Comparison of ENCODE assay signal across 18 cellular contexts in the genomic region with DNA sequence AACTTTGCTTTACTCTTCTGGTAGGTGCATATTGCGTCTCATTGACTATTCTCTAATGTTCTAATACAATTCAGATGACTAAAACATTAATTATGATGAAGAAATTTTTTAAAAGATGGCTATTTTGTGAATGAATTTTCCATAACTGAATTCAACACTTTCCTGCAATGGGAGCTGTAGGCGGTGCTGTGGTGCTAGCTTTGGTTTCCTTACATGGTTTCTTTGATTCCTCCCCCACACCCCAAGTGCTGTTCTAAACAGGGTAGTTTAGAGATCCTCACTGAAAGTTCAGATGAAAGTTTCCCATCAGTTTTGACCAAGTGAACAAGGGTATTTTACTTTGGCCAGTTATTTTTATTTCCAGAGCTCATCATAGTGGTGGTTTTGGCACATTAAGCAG. TPM values are rescaled to one million over a fixed set of nuclear protein-coding genes. Genes with fewer than 3 reads are reported as not detected.
A peak's percentile ranks its signal among the peaks of the same experiment; 100 is the strongest.
DNase-seq lines count a peak whose midpoint lies in the region; ATAC-seq and TF ChIP-seq lines count a peak whose summit lies in the region.
"Had no signal": no experiment of that assay in that cellular context is flagged by ENCODE, and none has a peak within 500 bp of the region (broad histone marks: within the 10 kb centered on the region; RNA-seq: fewer than 3 reads in every experiment).

No MANE protein-coding gene starts in this region.

- POLR2A ChIA-PET in WTC11 (lab: Charles Lee) = interaction anchor here (0.6 kb wide), 1 partner anchor 8 kb away, joined by 4 read pairs; no protein-coding TSS in a partner anchor

- 0 out of 2 replicates have a peak, but pooled peaks cover 6% of the 10 kb centered on the region for H3K4me1 Mint-ChIP-seq in WTC11
- H3K4me1 Mint-ChIP-seq: mesothelial cell of epicardium had no signal

- H3K27ac Mint-ChIP-seq in WTC11 = no peak overlapping the region
- H3K27ac Mint-ChIP-seq: activated T-helper 1 cell treated with anti-CD3 and anti-CD28 coated beads, Interleukin-12 subunit alpha, Interleukin-12 subunit beta, Interleukin-2, Interleukin-4 antibody, amounts not matched to agents 30 ng/mL and 10 ng/mL and 1 ng/mL, durations not matched to agents 14 hours and 24 hours and 36 hours; CD8-positive, alpha-beta T cell; T-helper 1 cell treated with Interleukin-12 subunit alpha and Interleukin-12 subunit beta and Interleukin-4 antibody, amounts not matched to agents 30 μg/mL and 1 μg/mL, for 36 hours had no signal

- no peak overlapping the region for H3K4me3 Mint-ChIP-seq in WTC11
- H3K4me3 Mint-ChIP-seq: activated T-helper 1 cell treated with anti-CD3 and anti-CD28 coated beads, Interleukin-12 subunit alpha, Interleukin-12 subunit beta, Interleukin-2, Interleukin-4 antibody, amounts not matched to agents 30 ng/mL and 10 ng/mL and 1 ng/mL, durations not matched to agents 14 hours and 24 hours and 36 hours; CD8-positive, alpha-beta T cell; effector memory CD8-positive, alpha-beta T cell; mesothelial cell of epicardium; T-helper 1 cell treated with Interleukin-12 subunit alpha and Interleukin-12 subunit beta and Interleukin-4 antibody, amounts not matched to agents 30 μg/mL and 1 μg/mL, for 36 hours had no signal

- CTCF ChIA-PET in WTC11 (lab: Charles Lee) = no interaction called here

- H3K27me3 Mint-ChIP-seq in WTC11 (ENCODE audit: low read depth) = no peaks in the 10 kb centered on the region
- H3K27me3 Mint-ChIP-seq: effector memory CD8-positive, alpha-beta T cell had no signal

- intact Hi-C loops in Right ventricle myocardium superior (cut with DNase I) = no loop called here
- intact Hi-C loops in cardiac septum (cut with DNase I) = no loop called here
- intact Hi-C loops in left ventricle myocardium superior (cut with micrococcal nuclease) = no loop called here

- no peak for TF ChIP-seq CTCF in WTC11 (IDR thresholded peaks at IDR 0.05)

- H3K36me3 Mint-ChIP-seq in WTC11 = peaks cover 49% of the 10 kb centered on the region

- no peak for TF ChIP-seq POLR2A in erythroblast (IDR thresholded peaks at IDR 0.05; ENCODE audit: low read length)

- DNase-seq in Right ventricle myocardium superior (no peak), cardiac septum (ENCODE audit: low spot score) (no peak), amniotic epithelial cell (ENCODE audit: low read depth) (peak; percentile 62), left ventricle myocardium superior (no peak), NCI-H2029 treated with DMSO at 0.1 percent for 48 hours (lab: John Stamatoyannopoulos, UW) (no peak), activated gamma-delta T cell (lab: John Stamatoyannopoulos, UW) (no peak), erythroblast (lab: John Stamatoyannopoulos, UW) (no peak), WTC11 (ENCODE audit: low spot score) (no peak)
- DNase-seq: CD8-positive, alpha-beta T cell; effector memory CD8-positive, alpha-beta T cell; foreskin keratinocyte; hypothalamus; kidney glomerular epithelial cell; NCI-H2029; WERI-Rb-1 had no signal

- ATAC-seq in Right ventricle myocardium superior (ENCODE audit: poor library complexity) (peak; percentile 48), left ventricle myocardium superior (peak; percentile 63), WTC11 (no peak)
- ATAC-seq: CD8-positive, alpha-beta T cell; effector memory CD8-positive, alpha-beta T cell; foreskin keratinocyte had no signal

- H3K9me3 Mint-ChIP-seq in WTC11 = peaks cover 10% of the 10 kb centered on the region
- H3K9me3 Mint-ChIP-seq: activated T-helper 1 cell treated with anti-CD3 and anti-CD28 coated beads, Interleukin-12 subunit alpha, Interleukin-12 subunit beta, Interleukin-2, Interleukin-4 antibody, amounts not matched to agents 30 ng/mL and 10 ng/mL and 1 ng/mL, durations not matched to agents 14 hours and 24 hours and 36 hours; effector memory CD8-positive, alpha-beta T cell; T-helper 1 cell treated with Interleukin-12 subunit alpha and Interleukin-12 subunit beta and Interleukin-4 antibody, amounts not matched to agents 30 μg/mL and 1 μg/mL, for 36 hours had no signal

TF ChIP-seq in WTC11, 78 proteins besides CTCF, POLR2A, EP300 and RAD21:
- TF ChIP-seq JAZF1 (CRISPR knock-in tag; IDR thresholded peaks at IDR 0.05) = no peak
- TF ChIP-seq, protein P1, sequence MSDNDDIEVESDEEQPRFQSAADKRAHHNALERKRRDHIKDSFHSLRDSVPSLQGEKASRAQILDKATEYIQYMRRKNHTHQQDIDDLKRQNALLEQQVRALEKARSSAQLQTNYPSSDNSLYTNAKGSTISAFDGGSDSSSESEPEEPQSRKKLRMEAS (CRISPR knock-in tag; IDR thresholded peaks at IDR 0.05) = no peak
- TF ChIP-seq ZNF396 (CRISPR knock-in tag; IDR thresholded peaks at IDR 0.05; ENCODE audit: borderline replicate concordance) = no peak
- no peak for TF ChIP-seq NR3C1 (CRISPR knock-in tag; conservative IDR thresholded peaks at IDR 0.05; ENCODE audit: low read depth)
- TF ChIP-seq ZNF671 (CRISPR knock-in tag; IDR thresholded peaks at IDR 0.05) = no peak
- TF ChIP-seq ZNF219 (CRISPR knock-in tag; IDR thresholded peaks at IDR 0.05; ENCODE audit: borderline replicate concordance) = no peak
- no peak for TF ChIP-seq EMX1 (CRISPR knock-in tag; IDR thresholded peaks at IDR 0.05)
- TF ChIP-seq, protein P2, sequence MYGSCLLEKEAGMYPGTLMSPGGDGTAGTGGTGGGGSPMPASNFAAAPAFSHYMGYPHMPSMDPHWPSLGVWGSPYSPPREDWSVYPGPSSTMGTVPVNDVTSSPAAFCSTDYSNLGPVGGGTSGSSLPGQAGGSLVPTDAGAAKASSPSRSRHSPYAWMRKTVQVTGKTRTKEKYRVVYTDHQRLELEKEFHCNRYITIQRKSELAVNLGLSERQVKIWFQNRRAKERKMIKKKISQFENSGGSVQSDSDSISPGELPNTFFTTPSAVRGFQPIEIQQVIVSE (CRISPR knock-in tag; IDR thresholded peaks at IDR 0.05; ENCODE audit: borderline replicate concordance) = no peak
- TF ChIP-seq, protein P3, sequence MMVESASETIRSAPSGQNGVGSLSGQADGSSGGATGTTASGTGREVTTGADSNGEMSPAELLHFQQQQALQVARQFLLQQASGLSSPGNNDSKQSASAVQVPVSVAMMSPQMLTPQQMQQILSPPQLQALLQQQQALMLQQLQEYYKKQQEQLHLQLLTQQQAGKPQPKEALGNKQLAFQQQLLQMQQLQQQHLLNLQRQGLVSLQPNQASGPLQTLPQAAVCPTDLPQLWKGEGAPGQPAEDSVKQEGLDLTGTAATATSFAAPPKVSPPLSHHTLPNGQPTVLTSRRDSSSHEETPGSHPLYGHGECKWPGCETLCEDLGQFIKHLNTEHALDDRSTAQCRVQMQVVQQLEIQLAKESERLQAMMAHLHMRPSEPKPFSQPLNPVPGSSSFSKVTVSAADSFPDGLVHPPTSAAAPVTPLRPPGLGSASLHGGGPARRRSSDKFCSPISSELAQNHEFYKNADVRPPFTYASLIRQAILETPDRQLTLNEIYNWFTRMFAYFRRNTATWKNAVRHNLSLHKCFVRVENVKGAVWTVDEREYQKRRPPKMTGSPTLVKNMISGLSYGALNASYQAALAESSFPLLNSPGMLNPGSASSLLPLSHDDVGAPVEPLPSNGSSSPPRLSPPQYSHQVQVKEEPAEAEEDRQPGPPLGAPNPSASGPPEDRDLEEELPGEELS (CRISPR knock-in tag; IDR thresholded peaks at IDR 0.05) = no peak
- no peak for TF ChIP-seq SP1 (CRISPR knock-in tag; conservative IDR thresholded peaks at IDR 0.05)
- TF ChIP-seq, protein P4, sequence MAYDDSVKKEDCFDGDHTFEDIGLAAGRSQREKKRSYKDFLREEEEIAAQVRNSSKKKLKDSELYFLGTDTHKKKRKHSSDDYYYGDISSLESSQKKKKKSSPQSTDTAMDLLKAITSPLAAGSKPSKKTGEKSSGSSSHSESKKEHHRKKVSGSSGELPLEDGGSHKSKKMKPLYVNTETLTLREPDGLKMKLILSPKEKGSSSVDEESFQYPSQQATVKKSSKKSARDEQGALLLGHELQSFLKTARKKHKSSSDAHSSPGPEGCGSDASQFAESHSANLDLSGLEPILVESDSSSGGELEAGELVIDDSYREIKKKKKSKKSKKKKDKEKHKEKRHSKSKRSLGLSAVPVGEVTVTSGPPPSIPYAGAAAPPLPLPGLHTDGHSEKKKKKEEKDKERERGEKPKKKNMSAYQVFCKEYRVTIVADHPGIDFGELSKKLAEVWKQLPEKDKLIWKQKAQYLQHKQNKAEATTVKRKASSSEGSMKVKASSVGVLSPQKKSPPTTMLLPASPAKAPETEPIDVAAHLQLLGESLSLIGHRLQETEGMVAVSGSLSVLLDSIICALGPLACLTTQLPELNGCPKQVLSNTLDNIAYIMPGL (CRISPR knock-in tag; IDR thresholded peaks at IDR 0.05) = no peak
- no peak for TF ChIP-seq NFE2L1 (CRISPR knock-in tag; IDR thresholded peaks at IDR 0.05)
- TF ChIP-seq RELA (CRISPR knock-in tag; IDR thresholded peaks at IDR 0.05; ENCODE audit: borderline replicate concordance) = no peak
- TF ChIP-seq ZNF232 (CRISPR knock-in tag; IDR thresholded peaks at IDR 0.05) = no peak
- TF ChIP-seq OVOL2 (CRISPR knock-in tag; IDR thresholded peaks at IDR 0.05; ENCODE audit: borderline replicate concordance) = no peak
- no peak for TF ChIP-seq CREB1 (CRISPR knock-in tag; IDR thresholded peaks at IDR 0.05)
- TF ChIP-seq NR2C2 (CRISPR knock-in tag; IDR thresholded peaks at IDR 0.05) = no peak
- no peak for TF ChIP-seq SMAD3 (CRISPR knock-in tag; IDR thresholded peaks at IDR 0.05; ENCODE audit: borderline replicate concordance)

RNA-seq across cellular contexts. Expression of a gene that starts 26.0 kb away (rescaled TPM):
- total RNA-seq in Right ventricle myocardium superior (23.0 TPM), cardiac septum (28.9 TPM), left ventricle myocardium superior (18.1 TPM), WTC11 (2021) (30.3 to 35.3 TPM (median 32.5 TPM) in 3 replicates)
